ENCODE assay signal across 1 cellular context in genomic region chr1:161506336-161507223, GRCh38.
TF ChIP-seq lines count a peak whose summit lies in the region.

No MANE protein-coding gene starts in this region.

TF ChIP-seq in IMR-90, 13 proteins besides CTCF, POLR2A, EP300 and RAD21:
- TF ChIP-seq MXI1 (IDR thresholded peaks at IDR 0.05; ENCODE audit: borderline replicate concordance, low read depth, low read length): no peak
